ENCODE assay signal across 8 cellular contexts in the genomic region with DNA sequence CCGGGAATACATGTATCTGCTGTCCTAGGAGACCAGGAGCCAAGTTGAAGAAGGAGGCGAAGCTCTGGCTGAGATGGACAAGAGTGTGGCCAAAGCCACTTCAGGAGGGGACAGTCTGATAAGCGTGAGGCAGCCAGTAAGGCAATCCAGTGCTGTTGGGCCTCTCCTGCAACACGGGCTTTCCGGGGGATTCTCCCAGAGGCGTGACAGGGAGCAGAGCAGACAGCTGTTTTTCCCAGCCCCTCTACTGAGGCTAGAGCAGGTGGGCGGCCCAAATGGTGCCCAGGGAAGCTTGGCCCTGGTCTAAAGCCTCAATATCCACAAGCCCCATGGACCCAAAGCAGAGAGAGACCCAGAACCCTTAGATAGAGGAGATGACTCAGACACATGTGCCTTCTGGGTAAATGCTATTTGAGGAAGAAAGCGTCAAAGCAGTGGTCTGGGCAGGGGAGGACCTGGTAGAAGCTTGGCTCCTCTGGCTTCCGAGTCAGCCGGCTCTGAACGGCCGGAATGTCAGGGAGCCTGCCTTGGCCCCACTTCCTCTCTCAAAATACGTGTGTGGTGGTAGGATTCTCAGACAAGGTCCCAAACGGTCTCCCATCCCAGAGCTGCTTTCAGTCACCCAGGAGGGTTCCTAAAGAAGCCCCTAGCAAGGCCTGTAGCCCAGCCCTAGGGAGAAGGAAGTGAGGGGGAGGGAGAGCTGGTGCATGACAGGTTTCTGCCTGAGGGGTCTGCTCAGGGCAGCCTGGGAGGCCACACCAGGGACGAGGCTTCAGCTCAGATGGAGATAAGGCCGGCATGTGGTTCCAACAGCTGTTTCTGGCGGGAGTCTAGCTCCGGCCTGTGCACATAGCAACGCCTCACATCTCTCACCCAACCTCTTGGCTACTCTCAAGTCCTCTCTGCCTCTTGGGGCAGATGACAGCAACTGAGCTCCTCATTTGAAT. TPM values are rescaled to one million over a fixed set of nuclear protein-coding genes. Genes with fewer than 3 reads are reported as not detected.
DNase-seq lines count a peak whose midpoint lies in the region; ATAC-seq lines count a peak whose summit lies in the region.

No MANE protein-coding gene starts in this region.

- H3K36me3 Mint-ChIP-seq in natural killer cell treated with Interleukin-12 subunit alpha and Interleukin-12 subunit beta and Interleukin-15 and Interleukin-18, amount 100 ng/mL, for 72 hours: no peaks in the 10 kb centered on the region

- no peaks in the 10 kb centered on the region for H3K9me3 ChIP-seq in right cardiac atrium (ENCODE audit: control insufficient read depth, low read length)

- peak; percentile 68 for DNase-seq in RPMI7951 (ENCODE audit: low read depth)
- DNase-seq in right cardiac atrium: peak; percentile 42 to 77 (median 73)
- no peak for DNase-seq in natural killer cell treated with Interleukin-12 subunit alpha and Interleukin-12 subunit beta and Interleukin-15 and Interleukin-18, amount 100 ng/mL, for 72 hours (ENCODE audit: low spot score)
- DNase-seq in NOMO-1 (lab: John Stamatoyannopoulos, UW; ENCODE audit: unreplicated experiment in 2 of 2): no peak
- no peak for DNase-seq in iPS-NIHi7 (ENCODE audit: extremely low spot score)
- DNase-seq in T1000 (lab: John Stamatoyannopoulos, UW): no peak

- intact Hi-C loops in right cardiac atrium (cut with DNase I): no loop called here

- peak overlapping the region; percentile 98 for H3K27ac ChIP-seq in right cardiac atrium (ENCODE audit: low read length)

- H3K4me3 ChIP-seq in right cardiac atrium (ENCODE audit: low read length): peak overlapping the region; percentile 1

- 21% methylated on average over 19 of the region's 19 CpGs for WGBS in right cardiac atrium

- no peaks in the 10 kb centered on the region for H3K9me3 Mint-ChIP-seq in natural killer cell treated with Interleukin-12 subunit alpha and Interleukin-12 subunit beta and Interleukin-15 and Interleukin-18, amount 100 ng/mL, for 72 hours

- H3K27ac Mint-ChIP-seq in natural killer cell treated with Interleukin-12 subunit alpha and Interleukin-12 subunit beta and Interleukin-15 and Interleukin-18, amount 100 ng/mL, for 72 hours: peak overlapping the region in 1 of 2 donors; percentile 66

- peak; percentile 65 for ATAC-seq in GM18861 (IDR thresholded peaks at IDR 0.05; ENCODE audit: unreplicated experiment)
- peak; percentile 52 for ATAC-seq in HG02623 (IDR thresholded peaks at IDR 0.05; ENCODE audit: unreplicated experiment)
- ATAC-seq in right cardiac atrium: peak; percentile 25 to 51
- ATAC-seq in natural killer cell treated with Interleukin-12 subunit alpha and Interleukin-12 subunit beta and Interleukin-15 and Interleukin-18, amount 100 ng/mL, for 72 hours: no peak

- no peaks in the 10 kb centered on the region for H3K27me3 Mint-ChIP-seq in natural killer cell treated with Interleukin-12 subunit alpha and Interleukin-12 subunit beta and Interleukin-15 and Interleukin-18, amount 100 ng/mL, for 72 hours

- H3K4me1 Mint-ChIP-seq in natural killer cell treated with Interleukin-12 subunit alpha and Interleukin-12 subunit beta and Interleukin-15 and Interleukin-18, amount 100 ng/mL, for 72 hours (ENCODE audit: low read depth in 2 of 2): peaks cover 16 to 48% of the 10 kb centered on the region in 2 donors

- H3K4me1 ChIP-seq in right cardiac atrium (ENCODE audit: control insufficient read depth, insufficient read depth, low read length): peaks cover 50% of the 10 kb centered on the region

- H3K4me3 Mint-ChIP-seq in natural killer cell treated with Interleukin-12 subunit alpha and Interleukin-12 subunit beta and Interleukin-15 and Interleukin-18, amount 100 ng/mL, for 72 hours: no peak overlapping the region

- no peaks in the 10 kb centered on the region for H3K27me3 ChIP-seq in right cardiac atrium (ENCODE audit: control insufficient read depth, insufficient read depth)

RNA-seq across cellular contexts. Expression of gene PIK3C2B, which starts 28.9 kb away (rescaled TPM):
- total RNA-seq in RPMI7951 (2014; rRNA removed; shearing (Covaris generic)): 0.49 and 1.1 TPM in 2 replicates
- 10 to 100 TPM; 24.9 to 32.7 (median 29.0) TPM for total RNA-seq in right cardiac atrium
- polyA plus RNA-seq in right cardiac atrium: 13.3 TPM
- 10 to 100 TPM; 14.2 to 28.7 TPM for total RNA-seq in natural killer cell treated with Interleukin-12 subunit alpha and Interleukin-12 subunit beta and Interleukin-15 and Interleukin-18, amount 100 ng/mL, for 72 hours

RNA-seq across cellular contexts. Expression of gene MDM4, which starts 50.5 kb away (rescaled TPM):
- total RNA-seq in RPMI7951 (2014; rRNA removed; shearing (Covaris generic)): 4.6 and 9.1 TPM in 2 replicates
- total RNA-seq in right cardiac atrium: 10 to 100 TPM; 29.9 to 48.2 (median 34.9) TPM
- polyA plus RNA-seq in right cardiac atrium: 10.5 TPM
- 100 to 1,000 TPM; 104 to 151 TPM for total RNA-seq in natural killer cell treated with Interleukin-12 subunit alpha and Interleukin-12 subunit beta and Interleukin-15 and Interleukin-18, amount 100 ng/mL, for 72 hours

RNA-seq across cellular contexts. Expression of gene PPP1R15B, which starts 54.1 kb away (rescaled TPM):
- 18.3 and 21.7 TPM in 2 replicates for total RNA-seq in RPMI7951 (2014; rRNA removed; shearing (Covaris generic))
- total RNA-seq in right cardiac atrium: 10 to 100 TPM; 20.0 to 36.3 (median 23.9) TPM
- 14.2 TPM for polyA plus RNA-seq in right cardiac atrium
- 10 to 100 TPM; 93.1 to 98.6 TPM for total RNA-seq in natural killer cell treated with Interleukin-12 subunit alpha and Interleukin-12 subunit beta and Interleukin-15 and Interleukin-18, amount 100 ng/mL, for 72 hours

Comparison
In these comparisons a context has a peak if more than half of its experiments do, and no peak if none do; other contexts are left out.
1. ATAC-seq: peak in GM18861 (single experiment), HG02623 (single experiment) and right cardiac atrium (2 of 2); none in natural killer cell treated with Interleukin-12 subunit alpha and Interleukin-12 subunit beta and Interleukin-15 and Interleukin-18, amount 100 ng/mL, for 72 hours (0 of 2).
2. DNase-seq: peak in RPMI7951 (single experiment) and right cardiac atrium (3 of 3); none in natural killer cell treated with Interleukin-12 subunit alpha and Interleukin-12 subunit beta and Interleukin-15 and Interleukin-18, amount 100 ng/mL, for 72 hours (single experiment), NOMO-1 (0 of 2), iPS-NIHi7 (single experiment) and T1000 (single experiment).